9 cellular contexts compared by ENCODE assay signal in the genomic region with DNA sequence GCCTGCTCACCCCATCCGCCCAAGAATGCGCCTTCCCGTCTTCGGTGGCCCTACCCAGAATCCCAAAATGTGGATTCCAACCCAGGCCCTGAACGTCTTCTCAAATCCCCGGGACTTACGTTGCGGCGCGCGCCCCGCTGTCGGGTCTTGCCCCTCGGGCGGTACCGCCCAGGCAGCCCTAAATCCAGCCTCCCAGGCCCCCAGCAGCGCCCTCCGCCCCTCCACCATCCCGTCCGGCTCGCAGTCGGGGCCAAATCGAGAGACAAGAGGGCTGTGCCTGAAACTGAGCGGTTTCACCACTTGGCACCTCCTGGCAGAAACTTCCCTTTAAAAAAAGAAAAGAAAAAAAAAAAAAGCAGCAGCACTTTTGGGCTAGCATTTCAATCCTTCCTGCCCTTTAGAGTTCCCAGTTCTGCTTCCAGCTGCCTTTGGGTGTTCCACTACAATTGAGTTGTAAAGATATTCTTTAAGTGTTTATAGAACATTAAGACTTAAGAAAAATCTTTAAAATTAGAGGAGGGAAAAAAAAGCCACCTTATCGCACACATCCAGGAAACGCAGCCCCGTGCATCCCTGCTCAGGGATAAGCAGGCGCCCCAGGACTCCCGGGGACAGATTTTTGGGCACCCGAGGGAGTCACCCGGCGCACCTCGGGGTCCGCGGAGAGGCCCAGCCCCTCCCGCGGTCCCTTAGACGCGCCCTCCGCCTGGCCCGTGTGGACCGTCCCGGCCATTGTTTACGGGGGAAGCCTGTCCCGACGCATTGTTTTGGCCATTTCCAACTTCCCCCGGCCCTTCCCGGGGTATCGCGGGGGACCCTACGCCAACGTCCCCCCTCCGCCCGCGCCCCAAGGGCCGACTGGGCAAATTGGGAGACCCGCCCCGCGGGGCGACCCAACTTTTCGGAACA. TPM values are rescaled to one million over a fixed set of nuclear protein-coding genes. Genes with fewer than 3 reads are reported as not detected.
DNase-seq lines count a peak whose midpoint lies in the region; ATAC-seq and TF ChIP-seq lines count a peak whose summit lies in the region.
"Had no signal": no experiment of that assay in that cellular context is flagged by ENCODE, and none has a peak within 500 bp of the region (broad histone marks: within the 10 kb centered on the region; RNA-seq: fewer than 3 reads in every experiment).

No MANE protein-coding gene starts in this region.

- H3K9me3 Mint-ChIP-seq in central memory CD8-positive, alpha-beta T cell: no peaks in the 10 kb centered on the region

- peak overlapping the region; percentile 64 for H3K4me3 ChIP-seq in A673 (ENCODE audit: low read depth, low read length, poor library complexity, severe bottlenecking)
- peak overlapping the region; percentile 98 for H3K4me3 ChIP-seq in PC-9

- TF ChIP-seq CTCF in A673 (conservative IDR thresholded peaks at IDR 0.05; ENCODE audit: low read depth, low read length) (no peak), PC-9 (conservative IDR thresholded peaks at IDR 0.05) (no peak)

- H3K79me2 ChIP-seq in PC-9 (ENCODE audit: low read depth): peaks cover 50% of the 10 kb centered on the region

- no peaks in the 10 kb centered on the region for H3K36me3 ChIP-seq in A673 (ENCODE audit: insufficient read depth, low read length, poor library complexity, severe bottlenecking)
- no peaks in the 10 kb centered on the region for H3K36me3 ChIP-seq in PC-9 (ENCODE audit: low read depth)

- POLR2A ChIA-PET in A673 (lab: Charles Lee; ENCODE audit: low non-redundant PET): interaction anchor here (0.6 kb wide), 1 partner anchor 345 kb away, joined by 3 read pairs; no protein-coding TSS in a partner anchor
- POLR2A ChIA-PET in PC-9 (lab: Charles Lee; ENCODE audit: unreplicated experiment): interaction anchor here (0.6 kb wide), 1 partner anchor 297 kb away, joined by 7 read pairs; no protein-coding TSS in a partner anchor

- H3K27me3 Mint-ChIP-seq in central memory CD8-positive, alpha-beta T cell: peaks cover 14% of the 10 kb centered on the region

- H3K4me1 Mint-ChIP-seq in central memory CD8-positive, alpha-beta T cell: peaks cover 24% of the 10 kb centered on the region

- H3K27me3 ChIP-seq in A673 (replicated peaks; ENCODE audit: insufficient read depth, low read depth, low read length, poor library complexity) (no peaks in the 10 kb centered on the region), PC-9 (ENCODE audit: insufficient read depth, low read depth) (no peaks in the 10 kb centered on the region)

- H3K27ac Mint-ChIP-seq in central memory CD8-positive, alpha-beta T cell (ENCODE audit: low read depth): no peak overlapping the region

- H3K36me3 Mint-ChIP-seq in central memory CD8-positive, alpha-beta T cell (ENCODE audit: insufficient read depth): peaks cover 8% of the 10 kb centered on the region

- H3K4me1 ChIP-seq in A673 (ENCODE audit: insufficient read depth, low read length, poor library complexity, severe bottlenecking): peaks cover 55% of the 10 kb centered on the region
- peaks cover 33% of the 10 kb centered on the region for H3K4me1 ChIP-seq in PC-9 (replicated peaks; ENCODE audit: insufficient read depth)

- H3K4me2 ChIP-seq in PC-9: peak overlapping the region; percentile 99

- intact Hi-C loops in A673 (cut with micrococcal nuclease; ENCODE audit: unreplicated experiment) (no loop called here), PC-9 (cut with micrococcal nuclease; ENCODE audit: unreplicated experiment) (loop anchor here (1.0 kb wide), 1 partner anchor 254 kb away; no protein-coding TSS in a partner anchor)

- no peaks in the 10 kb centered on the region for H3K9me2 ChIP-seq in PC-9 (ENCODE audit: insufficient read depth)

- peak; percentile 37 for ATAC-seq in GM18502 (IDR thresholded peaks at IDR 0.05; ENCODE audit: poor library complexity, unreplicated experiment)
- no peak for ATAC-seq in central memory CD8-positive, alpha-beta T cell (replicated peaks; ENCODE audit: extremely low read depth, poor library complexity, severe bottlenecking)
- peak; percentile 16 for ATAC-seq in left lobe of liver

- H3K4me3 Mint-ChIP-seq in central memory CD8-positive, alpha-beta T cell: peak overlapping the region; percentile 76

- DNase-seq in A673 (ENCODE audit: low spot score): peak; percentile 59
- DNase-seq in PC-9: peak in 1 of 2 experiments; percentile 67
- no peak for DNase-seq in central memory CD8-positive, alpha-beta T cell (ENCODE audit: low spot score in 2 of 2)
- peak; percentile 56 for DNase-seq in left lobe of liver (ENCODE audit: low spot score)
- DNase-seq in substantia nigra (lab: John Stamatoyannopoulos, UW): peak in 8 of 49 donors; percentile 20 to 41 (median 28)
- DNase-seq in NCI-H2107 (lab: John Stamatoyannopoulos, UW): no peak
- DNase-seq in NCI-H2107 treated with DMSO at 0.1 percent for 48 hours (lab: John Stamatoyannopoulos, UW; ENCODE audit: unreplicated experiment): no peak

- H4K20me1 ChIP-seq in PC-9 (ENCODE audit: insufficient read depth): no peaks in the 10 kb centered on the region; the same call in 1 of the 2 replicates

- peak overlapping the region; percentile 83 for H2AFZ ChIP-seq in PC-9

- H3F3A ChIP-seq in PC-9 (ENCODE audit: insufficient read depth, low read depth): peaks cover 28% of the 10 kb centered on the region; the same call in 1 of the 2 replicates

- BruUV-seq in A673 (replicated peaks; lab: Mats Ljungman, UMichigan) (TSS peak; percentile 14), PC-9 (replicated peaks; lab: Mats Ljungman, UMichigan) (TSS peak; percentile 29)

- CTCF ChIA-PET in A673 (lab: Charles Lee): no interaction called here
- CTCF ChIA-PET in PC-9 (lab: Charles Lee): interaction anchor here (0.6 kb wide), 1 partner anchor 354 kb away, joined by 5 read pairs; no protein-coding TSS in a partner anchor

- no peaks in the 10 kb centered on the region for H3K9me3 ChIP-seq in A673 (ENCODE audit: low read depth, low read length, poor library complexity, severe bottlenecking)
- no peaks in the 10 kb centered on the region for H3K9me3 ChIP-seq in PC-9 (ENCODE audit: insufficient read depth, low read depth)

- H3K27ac ChIP-seq in A673 (ENCODE audit: low read depth, low read length, poor library complexity, severe bottlenecking): peak overlapping the region; percentile 70
- peak overlapping the region; percentile 38 for H3K27ac ChIP-seq in PC-9
- peak overlapping the region; percentile 68 for H3K27ac ChIP-seq in substantia nigra (ENCODE audit: low read depth, low read length, poor library complexity, severe bottlenecking)

RNA-seq across cellular contexts. Expression of a gene that starts 57.6 kb away (rescaled TPM):
- total RNA-seq in A673 (2021): 1.0 and 1.4 TPM in 2 replicates
- 0.18 and 0.22 TPM in 2 replicates for total RNA-seq in PC-9 (2021)
- total RNA-seq in left lobe of liver: not detected
- total RNA-seq: pulmonary artery endothelial cell had no signal

Comparison
In these comparisons a context has a peak if more than half of its experiments do, and no peak if none do; other contexts are left out.
1. DNase-seq: peak in A673 (single experiment) and left lobe of liver (single experiment); none in central memory CD8-positive, alpha-beta T cell (0 of 2), NCI-H2107 (single experiment) and NCI-H2107 treated with DMSO at 0.1 percent for 48 hours (single experiment).
2. Peak in every context shown above with its lines, with median percentiles within 50 percentile points of each other: H3K27ac ChIP-seq.